8 cellular contexts compared by ENCODE assay signal in genomic region chr3:100399341-100400071, GRCh38. TPM values are rescaled to one million over a fixed set of nuclear protein-coding genes. Genes with fewer than 3 reads are reported as not detected.
DNase-seq lines count a peak whose midpoint lies in the region; ATAC-seq and TF ChIP-seq lines count a peak whose summit lies in the region.

No MANE protein-coding gene starts in this region.

- WGBS in sigmoid colon, 2 donors, result 15 to 53% methylated on average over 9 of the region's 9 CpGs

- intact Hi-C loops in sigmoid colon (cut with DNase I), result loop anchor here (2.0 to 5.0 kb wide), 2 partner anchors 93 to 308 kb away; partner anchors contain the start of genes TFG and TMEM45A

- H3K9me3 ChIP-seq in SJCRH30 (replicated peaks), result no peaks in the 10 kb centered on the region
- H3K9me3 ChIP-seq in sigmoid colon, result no peaks in the 10 kb centered on the region

- H3K27me3 ChIP-seq in SJCRH30, result no peaks in the 10 kb centered on the region
- no peaks in the 10 kb centered on the region for H3K27me3 ChIP-seq in sigmoid colon

- no peak for ATAC-seq in HG02852 (IDR thresholded peaks at IDR 0.05; ENCODE audit: unreplicated experiment)

- DNase-seq in GM12864 (ENCODE audit: low read depth), result no peak
- DNase-seq in SJCRH30, result peak; percentile 14 to 51
- DNase-seq in fibroblast of mammary gland (ENCODE audit: low read depth), result no peak
- no peak for DNase-seq in sigmoid colon
- no peak for DNase-seq in SHP77 (lab: John Stamatoyannopoulos, UW)
- no peak for DNase-seq in DMS153 (lab: John Stamatoyannopoulos, UW)
- no peak for DNase-seq in retina

- no peak for TF ChIP-seq CTCF in GM12864 (IDR thresholded peaks at IDR 0.05; ENCODE audit: low read depth, low read length, missing control alignments)
- no peak for TF ChIP-seq CTCF in fibroblast of mammary gland (conservative IDR thresholded peaks at IDR 0.05; ENCODE audit: control insufficient read depth, insufficient read depth, low read depth, low read length)
- TF ChIP-seq CTCF in sigmoid colon (IDR thresholded peaks at IDR 0.05), result no peak

- no peaks in the 10 kb centered on the region for H3K4me1 ChIP-seq in SJCRH30
- peaks cover 0 to 65% (median 38%) of the 10 kb centered on the region in 4 donors for H3K4me1 ChIP-seq in sigmoid colon

- TF ChIP-seq POLR2A in sigmoid colon (IDR thresholded peaks at IDR 0.05), result no peak

- no peak for TF ChIP-seq EP300 in sigmoid colon (IDR thresholded peaks at IDR 0.05)

- peaks cover 15% of the 10 kb centered on the region for H3K36me3 ChIP-seq in SJCRH30
- no peaks in the 10 kb centered on the region for H3K36me3 ChIP-seq in sigmoid colon

- peak overlapping the region; percentile 99 for H3K4me3 ChIP-seq in GM12864 (ENCODE audit: low read depth, low read length)
- H3K4me3 ChIP-seq in SJCRH30, result peak overlapping the region; percentile 78
- H3K4me3 ChIP-seq in fibroblast of mammary gland (ENCODE audit: control insufficient read depth, low read depth, low read length), result peak overlapping the region; percentile 75
- peak overlapping the region; percentile 77 to 99 (median 87) for H3K4me3 ChIP-seq in sigmoid colon

- peak overlapping the region; percentile 93; the same call in 1 of the 2 replicates for H3K27ac ChIP-seq in SJCRH30
- peak overlapping the region; percentile 89 to 98 (median 91) for H3K27ac ChIP-seq in sigmoid colon

RNA-seq across cellular contexts. Expression of gene TOMM70, which starts 1.4 kb away (rescaled TPM):
- total RNA-seq in SJCRH30 (2014; rRNA removed; shearing (Covaris generic)), result 119 and 120 TPM in 2 replicates
- total RNA-seq in sigmoid colon, result 10 to 100 TPM; 49.6 to 54.9 (median 51.9) TPM
- 10 to 100 TPM; 17.4 to 28.0 (median 22.7) TPM for polyA plus RNA-seq in sigmoid colon

RNA-seq across cellular contexts. Expression of gene LNP1, which starts 1.8 kb away (rescaled TPM):
- total RNA-seq in SJCRH30 (2014; rRNA removed; shearing (Covaris generic)), result 10.1 and 10.5 TPM in 2 replicates
- total RNA-seq in sigmoid colon, result 1 to 10 TPM; 2.2 to 3.6 (median 3.1) TPM
- 1 to 10 TPM in 2 of 3 donors, under 1 TPM in 1; 0.69 to 3.0 (median 1.5) TPM for polyA plus RNA-seq in sigmoid colon

Comparison
In these comparisons a context has a peak if more than half of its experiments do, and no peak if none do; other contexts are left out.
1. DNase-seq: peak in SJCRH30 (2 of 2); none in GM12864 (single experiment), fibroblast of mammary gland (single experiment), sigmoid colon (single experiment), SHP77 (0 of 2), DMS153 (single experiment) and retina (single experiment).
2. Peak in every context shown above with its lines, with median percentiles within 50 percentile points of each other: H3K4me3 ChIP-seq.